In genomic region chr9:117815948-117816347, GRCh38 we compare ENCODE assay signal across 25 cellular contexts.
DNase-seq lines count a peak whose midpoint lies in the region; ATAC-seq, FAIRE-seq and TF ChIP-seq lines count a peak whose summit lies in the region.
"Had no signal": no experiment of that assay in that cellular context is flagged by ENCODE, and none has a peak within 500 bp of the region (broad histone marks: within the 10 kb centered on the region; RNA-seq: fewer than 3 reads in every experiment).

No MANE protein-coding gene starts in this region.

- peaks cover 6% of the 10 kb centered on the region for H3K36me3 Mint-ChIP-seq in natural killer cell treated with Interleukin-12 subunit alpha and Interleukin-12 subunit beta and Interleukin-15 and Interleukin-18, amount 100 ng/mL, for 72 hours
- H3K36me3 Mint-ChIP-seq in natural killer cell (no peaks in the 10 kb centered on the region), T-helper 17 cell (ENCODE audit: low read depth) (no peaks in the 10 kb centered on the region)
- H3K36me3 Mint-ChIP-seq in stimulated activated memory B cell treated with anti-CD40 and anti-IgM and Interleukin-4, amounts not matched to agents 10 μg/mL and 1 μg/mL and 100 μg/mL, for 72 hours = no peaks in the 10 kb centered on the region

- peaks cover 5% of the 10 kb centered on the region for H3K9me3 Mint-ChIP-seq in natural killer cell treated with Interleukin-12 subunit alpha and Interleukin-12 subunit beta and Interleukin-15 and Interleukin-18, amount 100 ng/mL, for 72 hours
- H3K9me3 Mint-ChIP-seq in natural killer cell = no peaks in the 10 kb centered on the region
- no peaks in the 10 kb centered on the region for H3K9me3 Mint-ChIP-seq in stimulated activated memory B cell treated with anti-CD40 and anti-IgM and Interleukin-4, amounts not matched to agents 10 μg/mL and 1 μg/mL and 100 μg/mL, for 72 hours
- H3K9me3 Mint-ChIP-seq: T-helper 1 cell treated with Interleukin-12 subunit alpha and Interleukin-12 subunit beta and Interleukin-4 antibody, amounts not matched to agents 30 μg/mL and 1 μg/mL, for 36 hours had no signal

- intact Hi-C loops in natural killer cell (cut with micrococcal nuclease) = no loop called here
- intact Hi-C loops in HepG2 (cut with micrococcal nuclease; ENCODE audit: unreplicated experiment) = no loop called here

- H3K27me3 Mint-ChIP-seq in natural killer cell treated with Interleukin-12 subunit alpha and Interleukin-12 subunit beta and Interleukin-15 and Interleukin-18, amount 100 ng/mL, for 72 hours = peaks cover 23 to 38% of the 10 kb centered on the region in 2 donors
- H3K27me3 Mint-ChIP-seq in natural killer cell (ENCODE audit: low read depth in 2 of 2) (peaks cover 37 to 70% of the 10 kb centered on the region in 2 donors), T-helper 17 cell (no peaks in the 10 kb centered on the region)
- peaks cover 28% of the 10 kb centered on the region for H3K27me3 Mint-ChIP-seq in stimulated activated memory B cell treated with anti-CD40 and anti-IgM and Interleukin-4, amounts not matched to agents 10 μg/mL and 1 μg/mL and 100 μg/mL, for 72 hours

- no peak overlapping the region for H2AFZ ChIP-seq in HepG2 (ENCODE audit: low read length)

- no peak overlapping the region for H3K9ac ChIP-seq in HepG2 (ENCODE audit: insufficient read depth, low read depth, low read length)

- no peaks in the 10 kb centered on the region for H3K27me3 ChIP-seq in HepG2 (ENCODE audit: control insufficient read depth in 1 of 2, insufficient read depth in 2 of 2, low read length in 2 of 2)
- H3K27me3 ChIP-seq: MG63 had no signal

- POLR2A ChIA-PET in HepG2 (lab: Yijun Ruan, JAX) = no interaction called here
- POLR2A ChIA-PET in GM10248 (lab: Yijun Ruan, JAX) = no interaction called here

- H3K4me3 ChIP-seq in HepG2 (replicated peaks in 1 of 3; ENCODE audit: insufficient read depth in 1 of 3, low read depth in 2 of 3, low read length in 3 of 3) = no peak overlapping the region
- H3K4me3 ChIP-seq: MG63 had no signal

- TF ChIP-seq CTCF in natural killer cell (IDR thresholded peaks at IDR 0.05) = no peak
- no peak for TF ChIP-seq CTCF in HepG2 (CRISPR knock-in tag; IDR thresholded peaks at IDR 0.05)
- TF ChIP-seq CTCF in GM10248 (IDR thresholded peaks at IDR 0.05; ENCODE audit: control extremely low read depth, extremely low read depth, low read depth, missing control alignments) = no peak

- H3K27ac Mint-ChIP-seq in natural killer cell treated with Interleukin-12 subunit alpha and Interleukin-12 subunit beta and Interleukin-15 and Interleukin-18, amount 100 ng/mL, for 72 hours = peak overlapping the region; percentile 7 to 92
- H3K27ac Mint-ChIP-seq in natural killer cell = no peak overlapping the region
- peak overlapping the region; percentile 24 for H3K27ac Mint-ChIP-seq in T-helper 17 cell
- peak overlapping the region; percentile 38 for H3K27ac Mint-ChIP-seq in stimulated activated memory B cell treated with anti-CD40 and anti-IgM and Interleukin-4, amounts not matched to agents 10 μg/mL and 1 μg/mL and 100 μg/mL, for 72 hours
- H3K27ac Mint-ChIP-seq: CD4-positive, alpha-beta T cell; T-helper 1 cell treated with Interleukin-12 subunit alpha and Interleukin-12 subunit beta and Interleukin-4 antibody, amounts not matched to agents 30 μg/mL and 1 μg/mL, for 36 hours had no signal

- DNase-seq in natural killer cell treated with Interleukin-12 subunit alpha and Interleukin-12 subunit beta and Interleukin-15 and Interleukin-18, amount 100 ng/mL, for 72 hours (ENCODE audit: low spot score) = no peak
- DNase-seq in natural killer cell (no peak), T-helper 17 cell (no peak), HepG2 (ENCODE audit: low spot score) (no peak), GM10248 (ENCODE audit: extremely low spot score) (no peak), HuH-7.5 (ENCODE audit: low spot score) (no peak)
- DNase-seq: 8988T; ACHN; CD4-positive, alpha-beta T cell; KBM-7; MG63; NCI-H2029; NCI-H446 treated with DMSO at 0.1 percent for 48 hours; NCI-H526; NCI-H82; NK-92 treated with Interleukin-12 subunit alpha and Interleukin-12 subunit beta, amount 100 ng/mL, for 24 hours; RPMI8226; SHP77; SW 1271 had no signal

- no peak for TF ChIP-seq POLR2A in HepG2 (IDR thresholded peaks at IDR 0.05; ENCODE audit: insufficient read depth in 1 of 2, low read depth in 2 of 2, low read length in 2 of 2)

- H3K4me1 Mint-ChIP-seq in natural killer cell treated with Interleukin-12 subunit alpha and Interleukin-12 subunit beta and Interleukin-15 and Interleukin-18, amount 100 ng/mL, for 72 hours (ENCODE audit: low read depth in 2 of 2) = peaks cover 16% of the 10 kb centered on the region in 2 donors
- H3K4me1 Mint-ChIP-seq in natural killer cell = peaks cover 10 to 11% of the 10 kb centered on the region in 2 donors
- peaks cover 12% of the 10 kb centered on the region for H3K4me1 Mint-ChIP-seq in T-helper 17 cell
- peaks cover 26% of the 10 kb centered on the region for H3K4me1 Mint-ChIP-seq in stimulated activated memory B cell treated with anti-CD40 and anti-IgM and Interleukin-4, amounts not matched to agents 10 μg/mL and 1 μg/mL and 100 μg/mL, for 72 hours

- WGBS in HepG2 (ENCODE audit: low lambda C conversion rate) = under 1% methylated on average over 3 of the region's 3 CpGs

- no peaks in the 10 kb centered on the region for H3K79me2 ChIP-seq in HepG2 (ENCODE audit: insufficient read depth, low read length)

- no peak for ATAC-seq in natural killer cell treated with Interleukin-12 subunit alpha and Interleukin-12 subunit beta and Interleukin-15 and Interleukin-18, amount 100 ng/mL, for 72 hours
- no peak for ATAC-seq in natural killer cell
- peak; percentile 23 for ATAC-seq in GM19395 (IDR thresholded peaks at IDR 0.05; ENCODE audit: unreplicated experiment)
- ATAC-seq in T-helper 17 cell = no peak
- ATAC-seq in stimulated activated memory B cell treated with anti-CD40 and anti-IgM and Interleukin-4, amounts not matched to agents 10 μg/mL and 1 μg/mL and 100 μg/mL, for 72 hours = peak; percentile 76
- ATAC-seq in HepG2 = no peak

- no peak for TF ChIP-seq EP300 in HepG2 (IDR thresholded peaks at IDR 0.05; ENCODE audit: low read depth in 2 of 2, low read length in 2 of 2)
- TF ChIP-seq EP300 in HepG2 (CRISPR knock-in tag; IDR thresholded peaks at IDR 0.05; ENCODE audit: borderline replicate concordance) = no peak

- FAIRE-seq in HepG2 (lab: Jason Lieb, UNC) = no peak
- FAIRE-seq: D721Med, G401.6, GM12891 had no signal

- no peak overlapping the region for H3K4me2 ChIP-seq in HepG2 (ENCODE audit: low read depth, low read length)

- CTCF ChIA-PET in HepG2 (lab: Yijun Ruan, JAX; ENCODE audit: low intra/inter-chr PET ratio, low total read pairs) = no interaction called here
- CTCF ChIA-PET in GM10248 (lab: Yijun Ruan, JAX) = interaction anchor here (1.1 kb wide), 1 partner anchor 10 kb away, joined by 4 read pairs; no protein-coding TSS in a partner anchor

- H3K9me3 ChIP-seq in T-helper 17 cell (ENCODE audit: control insufficient read depth, low read length, poor library complexity, severe bottlenecking) = no peaks in the 10 kb centered on the region
- peaks cover 38% of the 10 kb centered on the region for H3K9me3 ChIP-seq in HepG2 (ENCODE audit: low read length)
- H3K9me3 ChIP-seq: MG63 had no signal

- BruUV-seq in HepG2 (replicated peaks; lab: Mats Ljungman, UMichigan) = no TSS peak

- no peak for TF ChIP-seq RAD21 in HepG2 (CRISPR knock-in tag; IDR thresholded peaks at IDR 0.05)

- no peaks in the 10 kb centered on the region for H3K36me3 ChIP-seq in HepG2 (replicated peaks in 1 of 2; ENCODE audit: control insufficient read depth in 1 of 2, insufficient read depth in 2 of 2, low read length in 2 of 2)
- H3K36me3 ChIP-seq: MG63 had no signal

- in situ Hi-C loops in HepG2 (cut with HindIII; ENCODE audit: extremely low pct_ligation_motif_present, low pct_unique_long_range_greater_than_20kb) = no loop called here

- H3K4me1 ChIP-seq in HepG2 (ENCODE audit: insufficient read depth, low read length) = no peaks in the 10 kb centered on the region

- no peaks in the 10 kb centered on the region for H4K20me1 ChIP-seq in HepG2 (ENCODE audit: insufficient read depth, low read length)

- H3K4me3 Mint-ChIP-seq in natural killer cell treated with Interleukin-12 subunit alpha and Interleukin-12 subunit beta and Interleukin-15 and Interleukin-18, amount 100 ng/mL, for 72 hours = peak overlapping the region; percentile 40
- no peak overlapping the region for H3K4me3 Mint-ChIP-seq in natural killer cell
- H3K4me3 Mint-ChIP-seq in T-helper 17 cell = peak overlapping the region; percentile 54
- H3K4me3 Mint-ChIP-seq in stimulated activated memory B cell treated with anti-CD40 and anti-IgM and Interleukin-4, amounts not matched to agents 10 μg/mL and 1 μg/mL and 100 μg/mL, for 72 hours = peak overlapping the region; percentile 40
- H3K4me3 Mint-ChIP-seq: CD4-positive, alpha-beta T cell; T-helper 1 cell treated with Interleukin-12 subunit alpha and Interleukin-12 subunit beta and Interleukin-4 antibody, amounts not matched to agents 30 μg/mL and 1 μg/mL, for 36 hours had no signal

- H3K27ac ChIP-seq in HepG2 (ENCODE audit: extremely low read length, insufficient read depth, low read length) = no peak overlapping the region

TF ChIP-seq in HepG2, 621 proteins besides CTCF, POLR2A, EP300 and RAD21:
- TF ChIP-seq MIER3 (CRISPR knock-in tag; IDR thresholded peaks at IDR 0.05; ENCODE audit: borderline replicate concordance) (no peak), CREB1 (IDR thresholded peaks at IDR 0.05) (no peak), CREB1 (CRISPR knock-in tag; IDR thresholded peaks at IDR 0.05) (no peak), NFYC (CRISPR knock-in tag; IDR thresholded peaks at IDR 0.05) (no peak), ZFX (CRISPR knock-in tag; IDR thresholded peaks at IDR 0.05; ENCODE audit: low read depth) (no peak), RXRB (CRISPR knock-in tag; IDR thresholded peaks at IDR 0.05; ENCODE audit: borderline replicate concordance) (no peak), EHMT2 (IDR thresholded peaks at IDR 0.05; ENCODE audit: borderline replicate concordance, low read depth, low read length) (no peak)
- TF ChIP-seq, protein P1, sequence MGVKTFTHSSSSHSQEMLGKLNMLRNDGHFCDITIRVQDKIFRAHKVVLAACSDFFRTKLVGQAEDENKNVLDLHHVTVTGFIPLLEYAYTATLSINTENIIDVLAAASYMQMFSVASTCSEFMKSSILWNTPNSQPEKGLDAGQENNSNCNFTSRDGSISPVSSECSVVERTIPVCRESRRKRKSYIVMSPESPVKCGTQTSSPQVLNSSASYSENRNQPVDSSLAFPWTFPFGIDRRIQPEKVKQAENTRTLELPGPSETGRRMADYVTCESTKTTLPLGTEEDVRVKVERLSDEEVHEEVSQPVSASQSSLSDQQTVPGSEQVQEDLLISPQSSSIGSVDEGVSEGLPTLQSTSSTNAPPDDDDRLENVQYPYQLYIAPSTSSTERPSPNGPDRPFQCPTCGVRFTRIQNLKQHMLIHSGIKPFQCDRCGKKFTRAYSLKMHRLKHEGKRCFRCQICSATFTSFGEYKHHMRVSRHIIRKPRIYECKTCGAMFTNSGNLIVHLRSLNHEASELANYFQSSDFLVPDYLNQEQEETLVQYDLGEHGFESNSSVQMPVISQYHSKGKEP (CRISPR knock-in tag; IDR thresholded peaks at IDR 0.05) = no peak

Comparison
In these comparisons a context has a peak if more than half of its experiments do, and no peak if none do; other contexts are left out.
1. H3K27ac Mint-ChIP-seq: peak in natural killer cell treated with Interleukin-12 subunit alpha and Interleukin-12 subunit beta and Interleukin-15 and Interleukin-18, amount 100 ng/mL, for 72 hours (2 of 2), T-helper 17 cell (single experiment) and stimulated activated memory B cell treated with anti-CD40 and anti-IgM and Interleukin-4, amounts not matched to agents 10 μg/mL and 1 μg/mL and 100 μg/mL, for 72 hours (single experiment); none in natural killer cell (0 of 2).
2. ATAC-seq: peak in GM19395 (single experiment) and stimulated activated memory B cell treated with anti-CD40 and anti-IgM and Interleukin-4, amounts not matched to agents 10 μg/mL and 1 μg/mL and 100 μg/mL, for 72 hours (single experiment); none in natural killer cell treated with Interleukin-12 subunit alpha and Interleukin-12 subunit beta and Interleukin-15 and Interleukin-18, amount 100 ng/mL, for 72 hours (0 of 2), natural killer cell (0 of 3), T-helper 17 cell (single experiment) and HepG2 (single experiment).